2 cellular contexts compared by ENCODE assay signal in genomic region chr20:45307076-45307645, GRCh38.
TF ChIP-seq lines count a peak whose summit lies in the region.

No MANE protein-coding gene starts in this region.

TF ChIP-seq in GM23338, 12 proteins besides CTCF, POLR2A, EP300 and RAD21 (continued from another document):
- TF ChIP-seq REST (IDR thresholded peaks at IDR 0.05; ENCODE audit: unreplicated experiment) (no peak), STAT1 (IDR thresholded peaks at IDR 0.05; ENCODE audit: unreplicated experiment) (no peak), ETS1 (IDR thresholded peaks at IDR 0.05) (no peak), EZH2phosphoT487 (IDR thresholded peaks at IDR 0.05; ENCODE audit: unreplicated experiment) (no peak), ZNF331 (CRISPR knock-in tag; IDR thresholded peaks at IDR 0.05; ENCODE audit: low read depth) (no peak), ZNF114 (CRISPR knock-in tag; IDR thresholded peaks at IDR 0.05) (no peak), NANOG (IDR thresholded peaks at IDR 0.05; ENCODE audit: borderline replicate concordance) (no peak), ZNF462 (CRISPR knock-in tag; IDR thresholded peaks at IDR 0.05) (no peak), EZH2 (IDR thresholded peaks at IDR 0.05; ENCODE audit: low read depth, unreplicated experiment) (no peak)

TF ChIP-seq in WTC11, 78 proteins besides CTCF, POLR2A, EP300 and RAD21 (continued from another document):
- TF ChIP-seq ERG (CRISPR knock-in tag; IDR thresholded peaks at IDR 0.05) (no peak), NFE2L1 (CRISPR knock-in tag; IDR thresholded peaks at IDR 0.05) (no peak), STAT6 (CRISPR knock-in tag; conservative IDR thresholded peaks at IDR 0.05; ENCODE audit: low read depth) (no peak), SMAD3 (CRISPR knock-in tag; IDR thresholded peaks at IDR 0.05; ENCODE audit: borderline replicate concordance) (no peak), ZNF121 (CRISPR knock-in tag; IDR thresholded peaks at IDR 0.05) (no peak), KAT7 (CRISPR knock-in tag; IDR thresholded peaks at IDR 0.05; ENCODE audit: borderline replicate concordance) (no peak), ZNF396 (CRISPR knock-in tag; IDR thresholded peaks at IDR 0.05; ENCODE audit: borderline replicate concordance) (no peak), TP53 (CRISPR knock-in tag; IDR thresholded peaks at IDR 0.05) (no peak), ZNF263 (CRISPR knock-in tag; IDR thresholded peaks at IDR 0.05; ENCODE audit: low read depth) (no peak), SOX15 (CRISPR knock-in tag; IDR thresholded peaks at IDR 0.05) (no peak), ZSCAN18 (CRISPR knock-in tag; IDR thresholded peaks at IDR 0.05) (no peak), CBFB (CRISPR knock-in tag; IDR thresholded peaks at IDR 0.05; ENCODE audit: low read depth) (no peak), RELA (CRISPR knock-in tag; IDR thresholded peaks at IDR 0.05; ENCODE audit: borderline replicate concordance) (no peak), AFF4 (CRISPR knock-in tag; IDR thresholded peaks at IDR 0.05; ENCODE audit: borderline replicate concordance) (no peak)
